8 cellular contexts compared by ENCODE assay signal in genomic region chr19:35744688-35745327, GRCh38. TPM values are rescaled to one million over a fixed set of nuclear protein-coding genes. Genes with fewer than 3 reads are reported as not detected.
DNase-seq lines count a peak whose midpoint lies in the region; ATAC-seq and TF ChIP-seq lines count a peak whose summit lies in the region.

No MANE protein-coding gene starts in this region.

- H4K20me1 ChIP-seq in Karpas-422 (ENCODE audit: insufficient read depth, low read depth, low read length) = no peaks in the 10 kb centered on the region

- no peaks in the 10 kb centered on the region for H3K9me2 ChIP-seq in Karpas-422 (replicated peaks; ENCODE audit: insufficient read depth, low read length)

- H3K9me3 ChIP-seq in Karpas-422 (ENCODE audit: low read length) (no peaks in the 10 kb centered on the region), Peyer's patch (no peaks in the 10 kb centered on the region), esophagus muscularis mucosa (no peaks in the 10 kb centered on the region)

- TF ChIP-seq CTCF in CD14-positive monocyte (IDR thresholded peaks at IDR 0.05) = peak; percentile 17
- peak in 3 of 6 experiments; percentile 30 to 43 (median 40) for TF ChIP-seq CTCF in Peyer's patch (IDR thresholded peaks at IDR 0.05)
- peak; percentile 50 to 70 (median 51) for TF ChIP-seq CTCF in esophagus muscularis mucosa (IDR thresholded peaks at IDR 0.05)

- peak; percentile 95 for DNase-seq in CD14-positive monocyte (ENCODE audit: low spot score)
- peak; percentile 98 for DNase-seq in Karpas-422
- peak; percentile 95 to 98 (median 95) for DNase-seq in Peyer's patch
- DNase-seq in activated T-cell treated with anti-CD3 and anti-CD28 coated beads, Interleukin-2, amount 50 U/mL, for 72 hours = peak; percentile 95 to 96
- DNase-seq in esophagus muscularis mucosa (ENCODE audit: extremely low spot score) = peak; percentile 99
- peak; percentile 98 for DNase-seq in myocyte (ENCODE audit: low read depth)
- DNase-seq in stimulated activated CD8-positive, alpha-beta memory T cell treated with anti-CD3 and anti-CD28 coated beads, Interleukin-7, amount 100 ng/mL, for 4 hours (ENCODE audit: low read depth in 2 of 2) = peak; percentile 88 to 90

- peaks cover 31% of the 10 kb centered on the region for H3K79me2 ChIP-seq in Karpas-422 (ENCODE audit: low read length)

- TF ChIP-seq POLR2A in Peyer's patch (IDR thresholded peaks at IDR 0.05) = peak in 1 of 2 donors; percentile 80
- TF ChIP-seq POLR2A in esophagus muscularis mucosa (IDR thresholded peaks at IDR 0.05; ENCODE audit: low read depth) = no peak

- peak overlapping the region; percentile 98 for H3K4me2 ChIP-seq in Karpas-422 (ENCODE audit: low read depth, low read length, poor library complexity, severe bottlenecking)

- no peaks in the 10 kb centered on the region for H3K36me3 ChIP-seq in Karpas-422 (ENCODE audit: insufficient read depth, low read length)
- H3K36me3 ChIP-seq in Peyer's patch = peaks cover 0 to 5% (median 0%) of the 10 kb centered on the region in 3 donors
- peaks cover 0 to 24% (median 13%) of the 10 kb centered on the region in 4 donors for H3K36me3 ChIP-seq in esophagus muscularis mucosa

- H3K27ac ChIP-seq in Karpas-422 (ENCODE audit: low read length) = peak overlapping the region; percentile 85
- H3K27ac ChIP-seq in Peyer's patch = peak overlapping the region; percentile 98 to 100 (median 98)
- peak overlapping the region; percentile 94 to 100 (median 99) for H3K27ac ChIP-seq in esophagus muscularis mucosa (replicated peaks in 1 of 4)

- H3K4me1 Mint-ChIP-seq in CD14-positive monocyte = peaks cover 55% of the 10 kb centered on the region
- peaks cover 61% of the 10 kb centered on the region for H3K4me1 Mint-ChIP-seq in activated T-cell treated with anti-CD3 and anti-CD28 coated beads, Interleukin-2, amount 50 U/mL, for 72 hours (ENCODE audit: low read depth)

- peak; percentile 25 for ATAC-seq in GM21381 (IDR thresholded peaks at IDR 0.05; ENCODE audit: unreplicated experiment)
- ATAC-seq in activated T-cell treated with anti-CD3 and anti-CD28 coated beads, Interleukin-2, amount 50 U/mL, for 72 hours (replicated peaks in 1 of 2) = peak; percentile 59 to 62

- H3K9me3 Mint-ChIP-seq in CD14-positive monocyte = no peaks in the 10 kb centered on the region
- no peaks in the 10 kb centered on the region for H3K9me3 Mint-ChIP-seq in activated T-cell treated with anti-CD3 and anti-CD28 coated beads, Interleukin-2, amount 50 U/mL, for 72 hours

- H3K27me3 Mint-ChIP-seq in CD14-positive monocyte (ENCODE audit: low read depth in 3 of 3) = no peaks in the 10 kb centered on the region
- no peaks in the 10 kb centered on the region for H3K27me3 Mint-ChIP-seq in activated T-cell treated with anti-CD3 and anti-CD28 coated beads, Interleukin-2, amount 50 U/mL, for 72 hours (ENCODE audit: low read depth)

- under 1% methylated on average over 26 of the region's 35 CpGs for WGBS in esophagus muscularis mucosa

- H3K27me3 ChIP-seq in Karpas-422 (ENCODE audit: low read length) = no peaks in the 10 kb centered on the region
- no peaks in the 10 kb centered on the region for H3K27me3 ChIP-seq in Peyer's patch
- H3K27me3 ChIP-seq in esophagus muscularis mucosa = no peaks in the 10 kb centered on the region

- H3K4me1 ChIP-seq in Karpas-422 (ENCODE audit: low read length) (peaks cover 63% of the 10 kb centered on the region), Peyer's patch (peaks cover 3 to 37% (median 26%) of the 10 kb centered on the region in 4 donors), esophagus muscularis mucosa (peaks cover 45 to 83% (median 59%) of the 10 kb centered on the region in 4 donors)

- H3K27ac Mint-ChIP-seq in CD14-positive monocyte = peak overlapping the region; percentile 100
- H3K27ac Mint-ChIP-seq in activated T-cell treated with anti-CD3 and anti-CD28 coated beads, Interleukin-2, amount 50 U/mL, for 72 hours = peak overlapping the region; percentile 95

- no peak for TF ChIP-seq EP300 in esophagus muscularis mucosa (IDR thresholded peaks at IDR 0.05)

- H3K4me3 ChIP-seq in Karpas-422 (ENCODE audit: low read length) (peak overlapping the region; percentile 84), Peyer's patch (peak overlapping the region; percentile 63 to 93 (median 78)), esophagus muscularis mucosa (peak overlapping the region; percentile 64 to 99 (median 85))

- H3K9ac ChIP-seq in Karpas-422 (ENCODE audit: low read length) = peak overlapping the region; percentile 86

- intact Hi-C loops in CD14-positive monocyte (cut with micrococcal nuclease) = loop anchor here (2.0 to 10.0 kb wide), 10 partner anchors 32 to 1590 kb away; partner anchors contain the start of genes ARHGAP33 (in 1 of the 2), CAPNS1 (in 1 of the 2), COX6B1 (in 1 of the 2) and ETV2 (in 1 of the 2)
- intact Hi-C loops in esophagus muscularis mucosa (cut with DNase I) = no loop called here

- H3K4me3 Mint-ChIP-seq in CD14-positive monocyte = peak overlapping the region; percentile 95 to 99
- peak overlapping the region; percentile 91 to 95 for H3K4me3 Mint-ChIP-seq in activated T-cell treated with anti-CD3 and anti-CD28 coated beads, Interleukin-2, amount 50 U/mL, for 72 hours

- peak overlapping the region; percentile 58; the same call in 1 of the 2 replicates for H2AFZ ChIP-seq in Karpas-422 (ENCODE audit: low read length)

- peaks cover 9 to 14% of the 10 kb centered on the region in 2 donors for H3K36me3 Mint-ChIP-seq in CD14-positive monocyte
- peaks cover 6 to 12% of the 10 kb centered on the region in 2 donors for H3K36me3 Mint-ChIP-seq in activated T-cell treated with anti-CD3 and anti-CD28 coated beads, Interleukin-2, amount 50 U/mL, for 72 hours (ENCODE audit: insufficient read depth in 2 of 2)

RNA-seq across cellular contexts. Expression of gene U2AF1L4, which starts 0.4 kb away (rescaled TPM):
- 1 to 10 TPM; 6.2 to 8.7 TPM for polyA plus RNA-seq in CD14-positive monocyte
- 31.7 and 50.4 TPM in 2 replicates for total RNA-seq in Karpas-422 (2014; rRNA removed; shearing (Covaris generic); ENCODE audit: low replicate concordance)
- total RNA-seq in Peyer's patch (10 to 100 TPM; 14.5 to 70.5 (median 34.6) TPM), esophagus muscularis mucosa (10 to 100 TPM in 3 of 4 donors, 1 to 10 TPM in 1; 7.9 to 31.1 (median 20.9) TPM), myocyte (9.7 and 12.0 TPM in 2 replicates)
- total RNA-seq in activated T-cell treated with anti-CD3 and anti-CD28 coated beads, Interleukin-2, amount 50 U/mL, for 72 hours = 10 to 100 TPM; 71.0 to 83.6 TPM
- 22.4 TPM for polyA plus RNA-seq in myocyte (2012)

RNA-seq across cellular contexts. Expression of gene PSENEN, which starts 0.6 kb away (rescaled TPM):
- polyA plus RNA-seq in CD14-positive monocyte = 100 to 1,000 TPM; 129 to 149 TPM
- 47.7 and 112 TPM in 2 replicates for total RNA-seq in Karpas-422 (2014; rRNA removed; shearing (Covaris generic); ENCODE audit: low replicate concordance)
- total RNA-seq in Peyer's patch (10 to 100 TPM in 3 of 4 donors, 1 to 10 TPM in 1; 8.3 to 48.2 (median 40.6) TPM), esophagus muscularis mucosa (10 to 100 TPM; 27.4 to 48.7 (median 33.8) TPM), myocyte (32.5 and 32.8 TPM in 2 replicates)
- 10 to 100 TPM; 50.7 to 53.7 TPM for total RNA-seq in activated T-cell treated with anti-CD3 and anti-CD28 coated beads, Interleukin-2, amount 50 U/mL, for 72 hours
- 89.4 TPM for polyA plus RNA-seq in myocyte (2012)

RNA-seq across cellular contexts. Expression of gene IGFLR1, which starts 2.6 kb away (rescaled TPM):
- polyA plus RNA-seq in CD14-positive monocyte = 100 to 1,000 TPM; 119 to 144 TPM
- 1.5 and 15.2 TPM in 2 replicates for total RNA-seq in Karpas-422 (2014; rRNA removed; shearing (Covaris generic); ENCODE audit: low replicate concordance)
- total RNA-seq in Peyer's patch = 10 to 100 TPM in 3 of 4 donors, 1 to 10 TPM in 1; 8.3 to 14.2 (median 12.3) TPM
- total RNA-seq in activated T-cell treated with anti-CD3 and anti-CD28 coated beads, Interleukin-2, amount 50 U/mL, for 72 hours = 100 to 1,000 TPM; 253 to 274 TPM
- total RNA-seq in esophagus muscularis mucosa = 1 to 10 TPM; 1.7 to 8.1 (median 5.9) TPM
- 1.8 and 4.8 TPM in 2 replicates for total RNA-seq in myocyte
- 1.0 TPM for polyA plus RNA-seq in myocyte (2012)

RNA-seq across cellular contexts. Expression of gene LIN37, which starts 3.6 kb away (rescaled TPM):
- 1 to 10 TPM; 5.6 to 7.2 TPM for polyA plus RNA-seq in CD14-positive monocyte
- 5.9 and 12.4 TPM in 2 replicates for total RNA-seq in Karpas-422 (2014; rRNA removed; shearing (Covaris generic); ENCODE audit: low replicate concordance)
- total RNA-seq in Peyer's patch = 10 to 100 TPM; 11.6 to 30.5 (median 20.2) TPM
- total RNA-seq in activated T-cell treated with anti-CD3 and anti-CD28 coated beads, Interleukin-2, amount 50 U/mL, for 72 hours = 10 to 100 TPM; 11.4 to 14.3 TPM
- total RNA-seq in esophagus muscularis mucosa = 10 to 100 TPM; 11.6 to 18.3 (median 15.6) TPM
- total RNA-seq in myocyte = 10.6 and 18.1 TPM in 2 replicates
- polyA plus RNA-seq in myocyte (2012) = 16.1 TPM

RNA-seq across cellular contexts. Expression of gene HSPB6, which starts 12.0 kb away (rescaled TPM):
- not detected for polyA plus RNA-seq in CD14-positive monocyte
- total RNA-seq in Karpas-422 (2014; rRNA removed; shearing (Covaris generic); ENCODE audit: low replicate concordance) = 0.18 and 1.5 TPM in 2 replicates
- total RNA-seq in Peyer's patch = 10 to 100 TPM in 2 of 4 donors, 1 to 10 TPM in 2; 9.2 to 19.8 (median 13.6) TPM
- 1 to 10 TPM; 1.4 to 2.4 TPM for total RNA-seq in activated T-cell treated with anti-CD3 and anti-CD28 coated beads, Interleukin-2, amount 50 U/mL, for 72 hours
- 100 to 1,000 TPM in 2 of 4 donors, 10 to 100 TPM in 2; 64.4 to 146 (median 105) TPM for total RNA-seq in esophagus muscularis mucosa
- total RNA-seq in myocyte = 0.21 and 0.37 TPM in 2 replicates
- polyA plus RNA-seq in myocyte (2012) = 0.24 TPM

Comparison
In these comparisons a context has a peak if more than half of its experiments do, and no peak if none do; other contexts are left out.
1. Peak in every context shown above with its lines: DNase-seq, ATAC-seq, H3K4me3 ChIP-seq and H3K27ac ChIP-seq.
2. RNA of gene IGFLR1, which starts 2.6 kb away (total RNA-seq): 253 to 274 TPM in activated T-cell treated with anti-CD3 and anti-CD28 coated beads, Interleukin-2, amount 50 U/mL, for 72 hours; 8.3 to 14.2 TPM in Peyer's patch, 1.7 to 8.1 TPM in esophagus muscularis mucosa, 1.8 to 4.8 TPM in myocyte and 1.5 to 15.2 TPM in Karpas-422; every median in the first group is over 10 times any median in the second.